In genomic region chr3:125136966-125137365, GRCh38 we compare ENCODE assay signal across 23 cellular contexts.
DNase-seq lines count a peak whose midpoint lies in the region; ATAC-seq, FAIRE-seq and TF ChIP-seq lines count a peak whose summit lies in the region.
"Had no signal": no experiment of that assay in that cellular context is flagged by ENCODE, and none has a peak within 500 bp of the region (broad histone marks: within the 10 kb centered on the region; RNA-seq: fewer than 3 reads in every experiment).

No MANE protein-coding gene starts in this region.

- intact Hi-C loops in GM12878 (cut with micrococcal nuclease; ENCODE audit: unreplicated experiment) (no loop called here), uterus (cut with DNase I; ENCODE audit: low total_unique reads) (no loop called here)

- peaks cover 82% of the 10 kb centered on the region for H3K4me1 ChIP-seq in Karpas-422 (ENCODE audit: low read length)
- H3K4me1 ChIP-seq in GM12878 (ENCODE audit: control insufficient read depth, insufficient read depth, low read length), result peaks cover 86% of the 10 kb centered on the region
- H3K4me1 ChIP-seq in trophoblast cell (ENCODE audit: control insufficient read depth in 1 of 2, insufficient read depth in 2 of 2, low read length in 2 of 2), result peaks cover 19 to 30% of the 10 kb centered on the region in 2 experiments
- peaks cover 0 to 5% of the 10 kb centered on the region in 2 donors for H3K4me1 ChIP-seq in uterus
- H3K4me1 ChIP-seq in Peyer's patch, result peaks cover 0 to 8% (median 3%) of the 10 kb centered on the region in 4 donors

- no peak overlapping the region for H4K12ac ChIP-seq in trophoblast cell (ENCODE audit: low read depth, low read length)

- no peak overlapping the region for H3K18ac ChIP-seq in trophoblast cell (ENCODE audit: low read length)

- peak overlapping the region; percentile 41; the same call in 1 of the 2 replicates for H3K27ac ChIP-seq in Karpas-422 (ENCODE audit: low read length)
- peak overlapping the region; percentile 73 for H3K27ac ChIP-seq in GM12878 (ENCODE audit: control insufficient read depth, insufficient read depth)
- peak overlapping the region; percentile 64 for H3K27ac ChIP-seq in trophoblast cell (ENCODE audit: low read depth, low read length)
- H3K27ac ChIP-seq in uterus, result peak overlapping the region; percentile 12 to 35
- no peak overlapping the region for H3K27ac ChIP-seq in Peyer's patch

- peak overlapping the region; percentile 65; the same call in 1 of the 2 replicates for H2AFZ ChIP-seq in Karpas-422 (ENCODE audit: low read length)
- peak overlapping the region; percentile 43; the same call in 1 of the 2 replicates for H2AFZ ChIP-seq in GM12878 (ENCODE audit: control insufficient read depth, low read depth, low read length)
- no peak overlapping the region for H2AFZ ChIP-seq in trophoblast cell (ENCODE audit: insufficient read depth, low read length, poor library complexity)

- no peak for TF ChIP-seq RAD21 in GM12878 (IDR thresholded peaks at IDR 0.05; ENCODE audit: insufficient read depth, low read depth, low read length)

- H3K36me3 ChIP-seq in Karpas-422 (ENCODE audit: insufficient read depth, low read length) (no peaks in the 10 kb centered on the region), GM12878 (ENCODE audit: control insufficient read depth in 2 of 2, insufficient read depth in 2 of 2, low read length in 1 of 2) (no peaks in the 10 kb centered on the region), trophoblast cell (ENCODE audit: control insufficient read depth in 1 of 2, insufficient read depth in 2 of 2, low read length in 2 of 2) (no peaks in the 10 kb centered on the region), uterus (no peaks in the 10 kb centered on the region), Peyer's patch (no peaks in the 10 kb centered on the region)
- H3K36me3 ChIP-seq: HAP-1, MG63 had no signal

- H2BK120ac ChIP-seq in trophoblast cell (ENCODE audit: insufficient read depth, low read length, poor library complexity), result peak overlapping the region; percentile 74

- no peak for TF ChIP-seq EP300 in GM12878 (IDR thresholded peaks at IDR 0.05; ENCODE audit: borderline replicate concordance in 1 of 2, control insufficient read depth in 1 of 2, low read depth in 2 of 2, low read length in 2 of 2)

- no peaks in the 10 kb centered on the region for H3K79me2 ChIP-seq in Karpas-422 (ENCODE audit: low read length)
- no peaks in the 10 kb centered on the region for H3K79me2 ChIP-seq in GM12878 (ENCODE audit: control insufficient read depth, insufficient read depth, low read length)
- peaks cover 6% of the 10 kb centered on the region for H3K79me2 ChIP-seq in trophoblast cell (ENCODE audit: control insufficient read depth, insufficient read depth, low read length, poor library complexity)

- H2AK5ac ChIP-seq in trophoblast cell (ENCODE audit: low read length), result peak overlapping the region; percentile 57

- in situ Hi-C loops in GM12878 (cut with MboI), result no loop called here

- H3K9me3 ChIP-seq in Karpas-422 (ENCODE audit: low read length) (no peaks in the 10 kb centered on the region), GM12878 (replicated peaks; ENCODE audit: control insufficient read depth, insufficient read depth, low read length) (no peaks in the 10 kb centered on the region; the same call in 2 of the 3 replicates), trophoblast cell (ENCODE audit: insufficient read depth, low read depth, low read length) (peaks cover 2% of the 10 kb centered on the region), uterus (no peaks in the 10 kb centered on the region), Peyer's patch (no peaks in the 10 kb centered on the region)
- H3K9me3 ChIP-seq: HAP-1, MG63 had no signal

- H3K9ac ChIP-seq in Karpas-422 (ENCODE audit: low read length), result peak overlapping the region; percentile 39; the same call in 1 of the 2 replicates
- 0 out of 2 replicates have a peak overlapping the region, but pooled peaks have one; percentile 44 for H3K9ac ChIP-seq in GM12878 (ENCODE audit: control insufficient read depth, insufficient read depth, low read length)
- H3K9ac ChIP-seq in trophoblast cell (ENCODE audit: low read length), result no peak overlapping the region

- POLR2A ChIA-PET in GM12878 (lab: Charles Lee), result interaction anchor here (1.1 to 2.8 kb wide), 2 partner anchors 15 to 17 kb away, joined by 4 to 11 read pairs; no protein-coding TSS in a partner anchor

- ATAC-seq in GM12878 (no peak), GM18502 (IDR thresholded peaks at IDR 0.05; ENCODE audit: poor library complexity, unreplicated experiment) (no peak)
- ATAC-seq: activated CD8-positive, alpha-beta T cell treated with anti-CD3 and anti-CD28 coated beads, Interleukin-2, amount 10 ng/mL, durations not matched to agents 7 days and 5 days; K562; left lobe of liver had no signal

- TF ChIP-seq CTCF in GM12878 (IDR thresholded peaks at IDR 0.05 in 2 of 3, conservative IDR thresholded peaks at IDR 0.05 in 1 of 3; ENCODE audit: control insufficient read depth in 2 of 3, extremely low read depth in 1 of 3, insufficient read depth in 1 of 3, low read depth in 3 of 3, low read length in 3 of 3) (no peak), uterus (IDR thresholded peaks at IDR 0.05) (no peak), Peyer's patch (IDR thresholded peaks at IDR 0.05) (no peak)

- BruUV-seq in GM12878 (replicated peaks; lab: Mats Ljungman, UMichigan), result no TSS peak

- H4K20me1 ChIP-seq in Karpas-422 (ENCODE audit: insufficient read depth, low read depth, low read length), result no peaks in the 10 kb centered on the region
- H4K20me1 ChIP-seq in GM12878 (ENCODE audit: control insufficient read depth, insufficient read depth), result no peaks in the 10 kb centered on the region

- H3K4ac ChIP-seq in trophoblast cell (ENCODE audit: low read depth, low read length), result no peak overlapping the region

- RAD21 ChIA-PET in GM12878 (lab: Charles Lee; ENCODE audit: unreplicated experiment), result interaction anchor here (12.0 kb wide), 1 partner anchor 16 kb away, joined by 106 read pairs; no protein-coding TSS in a partner anchor

- no peaks in the 10 kb centered on the region for H3K9me2 ChIP-seq in Karpas-422 (replicated peaks; ENCODE audit: insufficient read depth, low read length)

- H3K27me3 ChIP-seq in Karpas-422 (ENCODE audit: low read length), result no peaks in the 10 kb centered on the region
- no peaks in the 10 kb centered on the region for H3K27me3 ChIP-seq in GM12878 (replicated peaks in 1 of 2; ENCODE audit: control insufficient read depth in 2 of 2, insufficient read depth in 2 of 2, low read length in 1 of 2)
- H3K27me3 ChIP-seq in trophoblast cell (ENCODE audit: insufficient read depth, low read length), result no peaks in the 10 kb centered on the region
- no peaks in the 10 kb centered on the region for H3K27me3 ChIP-seq in uterus
- no peaks in the 10 kb centered on the region for H3K27me3 ChIP-seq in Peyer's patch
- H3K27me3 ChIP-seq: MG63 had no signal

- SMC1A ChIA-PET in GM12878 (lab: Charles Lee; ENCODE audit: uncharacterized antibody, unreplicated experiment), result interaction anchor here (0.6 to 6.2 kb wide), 7 partner anchors 11 to 409 kb away, joined by 3 to 91 read pairs (median 3); no protein-coding TSS in a partner anchor

- peak overlapping the region; percentile 54 for H4K91ac ChIP-seq in trophoblast cell (ENCODE audit: low read depth, low read length)

- DNase-seq in Karpas-422, result no peak
- no peak for DNase-seq in GM12878 (ENCODE audit: low read depth, low spot score)
- DNase-seq in trophoblast cell, result no peak
- no peak for DNase-seq in uterus
- no peak for DNase-seq in Peyer's patch
- no peak for DNase-seq in NCI-H1092 (lab: John Stamatoyannopoulos, UW)
- DNase-seq: activated CD8-positive, alpha-beta T cell treated with anti-CD3 and anti-CD28 coated beads, Interleukin-2, amount 10 ng/mL, durations not matched to agents 7 days and 5 days; CD4-positive, alpha-beta memory T cell; naive thymus-derived CD8-positive, alpha-beta T cell; NCI-H1417; NCI-H2081; NCI-H345; NCI-H748 treated with DMSO at 0.1 percent for 48 hours; nucleus accumbens; small intestine; stimulated activated CD4-positive, alpha-beta T cell treated with anti-CD3 and anti-CD28 coated beads, Interleukin-1b, Interleukin-23, amount 100 ng/mL, for 48 hours; stimulated activated CD8-positive, alpha-beta memory T cell treated with anti-CD3 and anti-CD28 coated beads, Interleukin-4, amount 100 ng/mL, for 48 hours had no signal

- H3K4me2 ChIP-seq in Karpas-422 (ENCODE audit: low read depth, low read length, poor library complexity, severe bottlenecking) (peak overlapping the region; percentile 25), GM12878 (ENCODE audit: control insufficient read depth, insufficient read depth) (peak overlapping the region; percentile 56), trophoblast cell (ENCODE audit: low read length) (no peak overlapping the region)

- H3K23ac ChIP-seq in trophoblast cell (ENCODE audit: low read length), result no peak overlapping the region

- peaks cover 27% of the 10 kb centered on the region for H3K79me1 ChIP-seq in trophoblast cell (ENCODE audit: low read length)

- 78% methylated on average over 7 of the region's 7 CpGs for WGBS in GM12878 (ENCODE audit: insufficient coverage, insufficient replicate concordance, low lambda C conversion rate, missing lambda C conversion rate)
- no CpG with 5 or more reads among the region's 7 CpGs for WGBS in trophoblast cell (ENCODE audit: extremely low coverage, insufficient coverage, insufficient read length)

- H3K14ac ChIP-seq in trophoblast cell (ENCODE audit: low read length), result peak overlapping the region; percentile 47

- H3K4me3 ChIP-seq in Karpas-422 (ENCODE audit: low read length), result no peak overlapping the region
- no peak overlapping the region for H3K4me3 ChIP-seq in GM12878
- H3K4me3 ChIP-seq in trophoblast cell (ENCODE audit: low read depth, low read length), result no peak overlapping the region
- no peak overlapping the region for H3K4me3 ChIP-seq in uterus
- no peak overlapping the region for H3K4me3 ChIP-seq in Peyer's patch
- H3K4me3 ChIP-seq: HAP-1, K562, MG63 had no signal

- TF ChIP-seq POLR2A in GM12878 (IDR thresholded peaks at IDR 0.05; ENCODE audit: low read depth, low read length) (no peak), uterus (IDR thresholded peaks at IDR 0.05) (no peak), Peyer's patch (IDR thresholded peaks at IDR 0.05) (no peak)

- peak overlapping the region; percentile 86 for H2BK12ac ChIP-seq in trophoblast cell (ENCODE audit: low read length)

- peak overlapping the region; percentile 49 for H2BK5ac ChIP-seq in trophoblast cell (ENCODE audit: low read depth, low read length, poor library complexity)

- CTCF ChIA-PET in GM12878 (lab: Yijun Ruan, JAX), result interaction anchor here (0.8 to 1.7 kb wide), 7 partner anchors 8 to 142 kb away, joined by 3 to 4 read pairs (median 3); no protein-coding TSS in a partner anchor

- no peak for FAIRE-seq in GM12878 (lab: Jason Lieb, UNC)
- FAIRE-seq: endometrium, K562, small intestine had no signal

- peak overlapping the region; percentile 25 for H4K8ac ChIP-seq in trophoblast cell (ENCODE audit: low read depth, low read length)

TF ChIP-seq in GM12878, 131 proteins besides CTCF, POLR2A, EP300 and RAD21 (continues in another document):
- TF ChIP-seq TBL1XR1 (IDR thresholded peaks at IDR 0.05; ENCODE audit: low read depth, low read length) (no peak), MEF2A (IDR thresholded peaks at IDR 0.05; ENCODE audit: insufficient read depth, low read depth, low read length) (no peak), SMAD1 (IDR thresholded peaks at IDR 0.05; ENCODE audit: low read depth, partially characterized antibody) (no peak), FOXK2 (IDR thresholded peaks at IDR 0.05) (no peak), EED (IDR thresholded peaks at IDR 0.05; ENCODE audit: low read depth) (no peak)

Comparison
In these comparisons a context has a peak if more than half of its experiments do, and no peak if none do; other contexts are left out.
1. H3K27ac ChIP-seq: peak in Karpas-422 (single experiment), GM12878 (single experiment), trophoblast cell (single experiment) and uterus (2 of 2); none in Peyer's patch (0 of 4).